Comparison of ENCODE assay signal across 9 cellular contexts in the genomic region with DNA sequence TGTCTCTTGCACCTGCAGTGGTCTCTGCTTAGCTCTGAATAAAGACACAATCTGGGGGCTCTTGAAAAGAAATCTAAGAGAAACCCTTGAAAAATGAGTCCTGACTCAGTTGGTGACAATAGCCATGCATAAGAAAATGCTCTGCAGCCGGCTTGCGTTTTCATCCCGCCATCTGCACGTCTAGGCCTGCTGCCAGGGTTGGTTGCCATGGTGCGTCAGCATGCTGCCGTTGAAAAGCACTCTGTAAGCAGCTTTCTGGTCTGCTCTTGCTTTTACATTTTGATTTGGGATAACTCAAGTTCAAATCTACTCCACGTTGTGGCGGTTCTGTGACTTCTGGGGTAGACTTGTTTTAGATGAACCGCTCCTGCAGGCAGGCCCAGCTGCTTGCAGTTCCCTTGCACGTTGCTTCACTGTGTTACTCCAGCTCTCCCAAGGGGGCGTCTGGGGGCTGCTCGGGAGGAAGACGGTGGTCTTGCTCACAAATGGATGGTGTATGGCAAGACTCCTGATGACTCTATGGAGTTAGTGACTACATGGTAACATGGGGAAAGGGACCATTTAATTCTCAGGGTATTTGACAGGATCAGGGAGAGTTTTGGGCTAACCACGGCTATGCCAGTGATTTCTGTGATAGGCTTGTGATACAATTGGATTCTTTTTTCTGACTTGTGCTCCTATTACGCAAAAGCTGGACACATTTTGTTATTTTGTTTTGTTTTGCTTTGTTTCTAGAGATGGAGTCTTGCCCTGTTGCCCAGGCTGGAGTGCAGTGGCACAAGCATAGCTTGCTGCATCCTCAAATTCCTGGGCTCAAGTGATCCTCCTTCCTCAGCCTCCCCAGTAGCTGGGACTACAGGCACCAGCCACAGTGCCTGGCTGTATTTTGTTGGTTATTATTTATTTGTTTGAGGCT. TPM values are rescaled to one million over a fixed set of nuclear protein-coding genes. Genes with fewer than 3 reads are reported as not detected.
DNase-seq lines count a peak whose midpoint lies in the region; ATAC-seq and TF ChIP-seq lines count a peak whose summit lies in the region.
"Had no signal": no experiment of that assay in that cellular context is flagged by ENCODE, and none has a peak within 500 bp of the region (broad histone marks: within the 10 kb centered on the region; RNA-seq: fewer than 3 reads in every experiment).

No MANE protein-coding gene starts in this region.

- no peaks in the 10 kb centered on the region for H3K27me3 ChIP-seq in BLaER1 treated with 17β-estradiol and CSF1 and Interleukin-3, amounts not matched to agents 10 nM and 100 nM
- no peaks in the 10 kb centered on the region for H3K27me3 ChIP-seq in muscle layer of colon (ENCODE audit: control insufficient read depth in 1 of 2, insufficient read depth in 2 of 2, low read length in 2 of 2)

- no peak overlapping the region for H3K9ac ChIP-seq in BLaER1 treated with 17β-estradiol and CSF1 and Interleukin-3, amounts not matched to agents 10 nM and 100 nM
- no peak overlapping the region for H3K9ac ChIP-seq in muscle layer of colon (ENCODE audit: low read length)

- POLR2A ChIA-PET in HEK293T (lab: Yijun Ruan, JAX), result interaction anchor here (0.6 to 1.5 kb wide), 3 partner anchors 13 to 17 kb away, joined by 3 to 4 read pairs (median 3); no protein-coding TSS in a partner anchor

- DNase-seq in NCI-H2227 treated with DMSO at 0.1 percent for 48 hours (lab: John Stamatoyannopoulos, UW), result peak; percentile 2
- DNase-seq in dermis microvascular lymphatic vessel endothelial cell (ENCODE audit: low read depth in 2 of 2), result peak; percentile 67 to 76
- no peak for DNase-seq in HEK293T (ENCODE audit: extremely low spot score)
- DNase-seq: DND-41 had no signal

- CTCF ChIA-PET in HEK293T (lab: Yijun Ruan, JAX), result interaction anchor here (0.6 to 2.1 kb wide), 7 partner anchors 8 to 296 kb away, joined by 3 to 7 read pairs (median 4); a partner anchor contains a TSS

- H3K4me1 ChIP-seq in BLaER1 treated with 17β-estradiol and CSF1 and Interleukin-3, amounts not matched to agents 10 nM and 100 nM, result peaks cover 10 to 37% (median 29%) of the 10 kb centered on the region in 10 experiments
- H3K4me1 ChIP-seq in muscle layer of colon (ENCODE audit: insufficient read depth, low read length), result peaks cover 22% of the 10 kb centered on the region

- no peak overlapping the region; a peak in 1 of 22 replicates for H3K27ac ChIP-seq in BLaER1 treated with 17β-estradiol and CSF1 and Interleukin-3, amounts not matched to agents 10 nM and 100 nM
- H3K27ac ChIP-seq in muscle layer of colon (ENCODE audit: low read depth, low read length), result peak overlapping the region; percentile 39

- H3K4me2 ChIP-seq in BLaER1 treated with 17β-estradiol and CSF1 and Interleukin-3, amounts not matched to agents 10 nM and 100 nM, result peak overlapping the region in 9 of 11 experiments; percentile 9 to 60 (median 33); a peak in 16 of 22 replicates

- no peak for ATAC-seq in GM21529 (IDR thresholded peaks at IDR 0.05; ENCODE audit: unreplicated experiment)
- no peak for ATAC-seq in HG02759 (IDR thresholded peaks at IDR 0.05; ENCODE audit: unreplicated experiment)
- no peak for ATAC-seq in activated CD4-positive, CD25-positive, alpha-beta regulatory T cell treated with anti-CD3 and anti-CD28 coated beads, Interleukin-2, amount 50 U/mL, for 24 hours

- H4K20me1 ChIP-seq in BLaER1 treated with 17β-estradiol and CSF1 and Interleukin-3, amounts not matched to agents 10 nM and 100 nM, result no peaks in the 10 kb centered on the region

- no peaks in the 10 kb centered on the region for H3K36me3 ChIP-seq in BLaER1 treated with 17β-estradiol and CSF1 and Interleukin-3, amounts not matched to agents 10 nM and 100 nM
- peaks cover 5% of the 10 kb centered on the region for H3K36me3 ChIP-seq in muscle layer of colon (ENCODE audit: insufficient read depth, low read length)

- no peaks in the 10 kb centered on the region for H3K9me3 ChIP-seq in BLaER1 treated with 17β-estradiol and CSF1 and Interleukin-3, amounts not matched to agents 10 nM and 100 nM (replicated peaks in 1 of 11)
- H3K9me3 ChIP-seq in muscle layer of colon (ENCODE audit: low read length), result no peaks in the 10 kb centered on the region

- no peak overlapping the region for H3K4me3 ChIP-seq in BLaER1 treated with 17β-estradiol and CSF1 and Interleukin-3, amounts not matched to agents 10 nM and 100 nM
- H3K4me3 ChIP-seq in muscle layer of colon (ENCODE audit: low read depth in 1 of 2, low read length in 2 of 2), result peak overlapping the region in 1 of 2 donors; percentile 22

TF ChIP-seq in HEK293T, 16 proteins besides CTCF, POLR2A, EP300 and RAD21:
- TF ChIP-seq L3MBTL2 (conservative IDR thresholded peaks at IDR 0.05) (no peak), HDGF (IDR thresholded peaks at IDR 0.05; ENCODE audit: borderline replicate concordance) (no peak), TARDBP (IDR thresholded peaks at IDR 0.05) (no peak), BHLHE40 (IDR thresholded peaks at IDR 0.05; ENCODE audit: borderline replicate concordance) (no peak), ELF4 (IDR thresholded peaks at IDR 0.05) (no peak), SUZ12 (IDR thresholded peaks at IDR 0.05) (no peak), FOXK2 (IDR thresholded peaks at IDR 0.05) (no peak), LEF1 (IDR thresholded peaks at IDR 0.05; ENCODE audit: borderline replicate concordance) (no peak)

RNA-seq across cellular contexts. Expression of a gene that starts 15.8 kb away (rescaled TPM):
- total RNA-seq in dermis microvascular lymphatic vessel endothelial cell, result 0.13 and 0.51 TPM in 2 replicates

RNA-seq across cellular contexts. Expression of a gene that starts 46.1 kb away (rescaled TPM):
- total RNA-seq in dermis microvascular lymphatic vessel endothelial cell, result 35.5 and 36.2 TPM in 2 replicates

RNA-seq across cellular contexts. Expression of a gene that starts 50.4 kb away (rescaled TPM):
- 10.9 and 18.3 TPM in 2 replicates for total RNA-seq in dermis microvascular lymphatic vessel endothelial cell
